15 cellular contexts compared by ENCODE assay signal in the genomic region with DNA sequence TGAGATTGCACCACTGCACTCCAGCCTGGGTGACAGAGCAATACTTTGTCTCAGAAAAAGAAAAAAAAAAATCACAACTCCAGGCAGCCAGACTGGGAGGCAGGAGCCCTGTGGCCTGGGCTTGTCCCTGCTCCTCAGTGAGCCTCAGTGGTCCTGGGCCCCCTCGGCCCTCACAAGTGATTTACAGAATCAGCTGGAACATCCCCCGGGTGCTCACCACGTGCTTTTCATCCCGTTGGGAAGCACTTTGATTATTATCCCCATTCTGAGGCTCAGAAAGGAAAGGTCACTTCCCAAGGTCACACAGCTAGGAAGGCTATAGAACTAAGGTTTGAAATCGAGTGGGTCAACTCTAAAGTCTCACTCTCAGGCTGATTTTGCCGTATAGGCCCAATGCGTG. TPM values are rescaled to one million over a fixed set of nuclear protein-coding genes. Genes with fewer than 3 reads are reported as not detected.
A peak's percentile ranks its signal among the peaks of the same experiment; 100 is the strongest.
DNase-seq lines count a peak whose midpoint lies in the region; ATAC-seq and TF ChIP-seq lines count a peak whose summit lies in the region.
"Had no signal": no experiment of that assay in that cellular context is flagged by ENCODE, and none has a peak within 500 bp of the region (broad histone marks: within the 10 kb centered on the region; RNA-seq: fewer than 3 reads in every experiment).

No MANE protein-coding gene starts in this region.

- H3K9me3 ChIP-seq in WERI-Rb-1 (ENCODE audit: severe bottlenecking) (no peaks in the 10 kb centered on the region), endodermal cell (ENCODE audit: control insufficient read depth, low read length) (no peaks in the 10 kb centered on the region), upper lobe of left lung (no peaks in the 10 kb centered on the region)

- peaks cover 32% of the 10 kb centered on the region for H3K36me3 ChIP-seq in WERI-Rb-1
- peaks cover 26% of the 10 kb centered on the region for H3K36me3 ChIP-seq in endodermal cell (ENCODE audit: control insufficient read depth, insufficient read depth, low read length)
- H3K36me3 ChIP-seq in upper lobe of left lung, result peaks cover 3 to 14% (median 6%) of the 10 kb centered on the region in 4 donors

- H3K27me3 ChIP-seq in WERI-Rb-1 (ENCODE audit: insufficient read depth, low read depth, severe bottlenecking), result no peaks in the 10 kb centered on the region
- no peaks in the 10 kb centered on the region for H3K27me3 ChIP-seq in endodermal cell (ENCODE audit: control insufficient read depth, insufficient read depth, low read length, poor library complexity, severe bottlenecking)
- H3K27me3 ChIP-seq in upper lobe of left lung, result no peaks in the 10 kb centered on the region

- peaks cover 9% of the 10 kb centered on the region for H3K4me1 Mint-ChIP-seq in endodermal cell
- peaks cover 29% of the 10 kb centered on the region for H3K4me1 Mint-ChIP-seq in osteocyte (ENCODE audit: unreplicated experiment)

- TF ChIP-seq POLR2A in upper lobe of left lung (IDR thresholded peaks at IDR 0.05), result no peak

- H3K9me3 Mint-ChIP-seq in endodermal cell (no peaks in the 10 kb centered on the region), osteocyte (ENCODE audit: unreplicated experiment) (no peaks in the 10 kb centered on the region)
- H3K9me3 Mint-ChIP-seq: T-cell had no signal

- H3K36me3 Mint-ChIP-seq in endodermal cell (ENCODE audit: low read depth) (peaks cover 37% of the 10 kb centered on the region), osteocyte (ENCODE audit: unreplicated experiment) (peaks cover under 1% of the 10 kb centered on the region)
- H3K36me3 Mint-ChIP-seq: T-cell had no signal

- WGBS in endodermal cell (ENCODE audit: insufficient coverage in 1 of 2, insufficient read length in 1 of 2), 2 experiments, result 82 to 88% methylated on average over 5 to 7 of the region's 7 CpGs
- 59 to 70% methylated on average over 7 of the region's 7 CpGs for WGBS in upper lobe of left lung, 2 donors

- H3K27ac Mint-ChIP-seq in endodermal cell (peak overlapping the region; percentile 46), osteocyte (ENCODE audit: unreplicated experiment) (peak overlapping the region; percentile 52)
- H3K27ac Mint-ChIP-seq: T-cell had no signal

- peak overlapping the region; percentile 3 for H3K9ac ChIP-seq in endodermal cell (ENCODE audit: extremely low read depth, low read length, poor library complexity, severe bottlenecking)

- H3K4me1 ChIP-seq in endodermal cell (ENCODE audit: control insufficient read depth, insufficient read depth, low read length) (peaks cover 5% of the 10 kb centered on the region), upper lobe of left lung (peaks cover 51 to 82% (median 67%) of the 10 kb centered on the region in 4 donors)

- H3K4me3 ChIP-seq in WERI-Rb-1 (ENCODE audit: low read depth, low read length) (no peak overlapping the region), endodermal cell (ENCODE audit: low read length) (no peak overlapping the region), upper lobe of left lung (no peak overlapping the region)

- no peak for ATAC-seq in upper lobe of left lung (ENCODE audit: low FRiP score in 2 of 2)
- ATAC-seq: T-cell had no signal

- no peak for TF ChIP-seq EP300 in upper lobe of left lung (IDR thresholded peaks at IDR 0.05)

- TF ChIP-seq CTCF in WERI-Rb-1 (IDR thresholded peaks at IDR 0.05; ENCODE audit: low read depth, low read length) (no peak), endodermal cell (conservative IDR thresholded peaks at IDR 0.05) (no peak), osteocyte (IDR thresholded peaks at IDR 0.05) (no peak), upper lobe of left lung (IDR thresholded peaks at IDR 0.05) (no peak)

- H3K4me3 Mint-ChIP-seq in endodermal cell (no peak overlapping the region), osteocyte (ENCODE audit: unreplicated experiment) (no peak overlapping the region)
- H3K4me3 Mint-ChIP-seq: T-cell had no signal

- H3K27me3 Mint-ChIP-seq in endodermal cell (ENCODE audit: insufficient read depth) (no peaks in the 10 kb centered on the region), osteocyte (ENCODE audit: unreplicated experiment) (no peaks in the 10 kb centered on the region)
- H3K27me3 Mint-ChIP-seq: T-cell had no signal

- DNase-seq in WERI-Rb-1 (no peak), endodermal cell (no peak), osteocyte (ENCODE audit: extremely low spot score, unreplicated experiment) (no peak), upper lobe of left lung (no peak), NCI-H510A treated with DMSO at 0.1 percent for 48 hours (lab: John Stamatoyannopoulos, UW) (no peak), T1000 (lab: John Stamatoyannopoulos, UW) (no peak), retina (no peak)
- DNase-seq: activated CD4-positive, alpha-beta T cell treated with anti-CD3 and anti-CD28 coated beads for 48 hours; cerebellar nuclear complex; DMS 273 treated with DMSO at 0.1 percent for 48 hours; kidney; NCI-H2107; stimulated activated naive CD4-positive, alpha-beta T cell; T-cell had no signal

- H3K27ac ChIP-seq in WERI-Rb-1 (peak overlapping the region; percentile 19), endodermal cell (ENCODE audit: low read depth, low read length) (peak overlapping the region; percentile 6), upper lobe of left lung (peak overlapping the region; percentile 69 to 85 (median 83))
- H3K27ac ChIP-seq: HL-60 had no signal

RNA-seq across cellular contexts. Expression of gene TLDC2, which starts 43.1 kb away (rescaled TPM):
- under 1 TPM; 0.18 to 0.24 TPM for total RNA-seq in endodermal cell
- polyA plus RNA-seq in endodermal cell (2013, experiment 1 of 2), result 0.36 TPM
- 0.54 TPM for polyA plus RNA-seq in endodermal cell (2013, experiment 2 of 2)
- total RNA-seq in osteocyte, result 0.26 TPM in 1 of 2 replicates, not detected in the other
- total RNA-seq in upper lobe of left lung, result 1 to 10 TPM in 1 of 6 donors, under 1 TPM in 2, not detected in 3; 0.31 to 1.3 (median 0.61) TPM

RNA-seq across cellular contexts. Expression of gene DSN1, which starts 59.2 kb away (rescaled TPM):
- 10 to 100 TPM; 21.4 to 32.4 TPM for total RNA-seq in endodermal cell
- polyA plus RNA-seq in endodermal cell (2013, experiment 1 of 2), result 26.4 TPM
- 23.9 TPM for polyA plus RNA-seq in endodermal cell (2013, experiment 2 of 2)
- total RNA-seq in osteocyte, result 6.7 and 7.6 TPM in 2 replicates
- 10 to 100 TPM in 2 of 6 donors, 1 to 10 TPM in 4; 4.7 to 29.3 (median 7.8) TPM for total RNA-seq in upper lobe of left lung

Comparison
In these comparisons a context has a peak if more than half of its experiments do, and no peak if none do; other contexts are left out.
1. H3K27ac ChIP-seq: peak in every context shown above with its lines; median percentile 83 in upper lobe of left lung; 19 in WERI-Rb-1; 6 in endodermal cell.